30 cellular contexts compared by ENCODE assay signal in genomic region chr1:236615399-236616148, GRCh38.
"Had no signal": no experiment of that assay in that cellular context is flagged by ENCODE, and none has a peak within 500 bp of the region (broad histone marks: within the 10 kb centered on the region; RNA-seq: fewer than 3 reads in every experiment).

No MANE protein-coding gene starts in this region.

- H3K4me1 ChIP-seq: ascending aorta, SJCRH30 had no signal

- H3K4me3 ChIP-seq: ascending aorta, cardiac muscle cell, MG63, SJCRH30, SK-N-MC had no signal

- H3K27me3 ChIP-seq: ascending aorta, cardiac muscle cell, MG63, SJCRH30 had no signal

- ATAC-seq: activated CD8-positive, alpha-beta T cell treated with anti-CD3 and anti-CD28 coated beads, Interleukin-2, amount 10 ng/mL, durations not matched to agents 7 days and 5 days; Panc1 had no signal

- H3K27ac ChIP-seq: ascending aorta, cardiac muscle cell, RWPE1, SJCRH30, SK-N-MC, WERI-Rb-1 had no signal

- H3K9me3 ChIP-seq: ascending aorta, MG63, SJCRH30 had no signal

- DNase-seq: activated CD4-positive, alpha-beta T cell treated with anti-CD3 and anti-CD28 coated beads for 1 hour; activated CD4-positive, alpha-beta T cell treated with anti-CD3 and anti-CD28 coated beads, Interleukin-2, amount 10 ng/mL, durations not matched to agents 7 days and 5 days; activated CD4-positive, alpha-beta T cell treated with anti-CD3 and anti-CD28 coated beads, Interleukin-2, amount 50 U/mL, for 48 hours; activated CD4-positive, CD25-positive, alpha-beta regulatory T cell; activated CD8-positive, alpha-beta T cell treated with anti-CD3 and anti-CD28 coated beads, Interleukin-2, amount 10 ng/mL, durations not matched to agents 7 days and 5 days; activated gamma-delta T cell; activated naive CD4-positive, alpha-beta T cell treated with Interleukin-2 at 50 U/mL for 16 hours; activated naive CD8-positive, alpha-beta T cell treated with anti-CD3 and anti-CD28 coated beads, Interleukin-2, amount 10 ng/mL, durations not matched to agents 7 days and 5 days; activated T-cell treated with anti-CD3 and anti-CD28 coated beads, Interleukin-2, amount 50 U/mL, for 24 hours; amygdala; Kasumi-1; KG1; MG63; NCI-H1048; NCI-H1105 treated with DMSO at 0.1 percent for 48 hours; NCI-H1436; NCI-H1694; NCI-H1930; NCI-H2081 treated with DMSO at 0.1 percent for 48 hours; NCI-H345; NCI-H524 treated with DMSO at 0.1 percent for 48 hours; SHP77; T1000; WERI-Rb-1 had no signal

- H3K36me3 ChIP-seq: ascending aorta, cardiac muscle cell, MG63, SJCRH30, WERI-Rb-1 had no signal
